In the genomic region with DNA sequence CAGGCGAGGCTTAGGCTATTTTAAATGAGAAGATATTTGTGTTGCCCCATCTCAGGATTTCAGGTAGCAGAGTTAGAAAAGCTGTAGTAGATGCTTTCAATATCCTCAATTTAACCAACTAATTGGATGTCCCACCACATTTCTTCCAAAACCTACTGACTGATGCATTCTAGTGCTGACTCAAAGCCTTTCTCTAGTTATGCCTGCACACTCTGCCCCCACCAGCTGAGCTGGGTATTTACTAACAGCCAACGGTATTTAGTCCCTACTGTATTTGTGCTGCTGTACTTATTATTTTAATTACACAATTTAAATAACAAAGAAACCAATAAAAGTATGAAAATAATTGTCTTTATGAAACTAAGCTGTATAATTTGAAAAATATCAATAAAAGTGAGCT, we compare ENCODE assay signal across 22 cellular contexts.
"Had no signal": no experiment of that assay in that cellular context is flagged by ENCODE, and none has a peak within 500 bp of the region (broad histone marks: within the 10 kb centered on the region; RNA-seq: fewer than 3 reads in every experiment).

No MANE protein-coding gene starts in this region.

- H3K9me3 ChIP-seq: gastrocnemius medialis, lower lobe of right lung, ovary, stomach, thoracic aorta, transverse colon had no signal

- H3K9me3 Mint-ChIP-seq: central memory CD8-positive, alpha-beta T cell; neural crest cell had no signal

- H3K4me1 ChIP-seq: gastrocnemius medialis, left ventricle myocardium inferior, lower lobe of right lung, stomach had no signal

- H3K4me3 ChIP-seq: dorsolateral prefrontal cortex, gastrocnemius medialis, left ventricle myocardium inferior, lower lobe of right lung, ovary, stomach, thoracic aorta, transverse colon had no signal

- H3K36me3 ChIP-seq: gastrocnemius medialis, left ventricle myocardium inferior, lower lobe of right lung, ovary, stomach, thoracic aorta, transverse colon had no signal

- H3K27me3 Mint-ChIP-seq: naive thymus-derived CD8-positive, alpha-beta T cell; progenitor cell of endocrine pancreas had no signal

- ATAC-seq: gastrocnemius medialis; left cardiac atrium; lower lobe of right lung; naive thymus-derived CD8-positive, alpha-beta T cell; right cardiac atrium had no signal

- H3K27ac Mint-ChIP-seq: progenitor cell of endocrine pancreas had no signal

- H3K27ac ChIP-seq: dorsolateral prefrontal cortex, gastrocnemius medialis, left ventricle myocardium inferior, lower lobe of right lung, ovary, stomach, thoracic aorta, transverse colon had no signal

- H3K27me3 ChIP-seq: dorsolateral prefrontal cortex, gastrocnemius medialis, ovary, stomach, transverse colon had no signal

- DNase-seq: cortex of kidney; dorsolateral prefrontal cortex; effector CD8-positive, alpha-beta T cell; gastrocnemius medialis; glutamatergic neuron; kidney; left cardiac atrium; left ventricle myocardium inferior; lower lobe of right lung; naive thymus-derived CD8-positive, alpha-beta T cell; ovary; right cardiac atrium; stimulated activated CD4-positive, alpha-beta T cell treated with anti-CD3 and anti-CD28 coated beads, Interleukin-1b, Interleukin-23, amount 100 ng/mL, for 48 hours; stimulated activated CD4-positive, alpha-beta T cell treated with anti-CD3 and anti-CD28 coated beads, Interleukin-4, amount 100 ng/mL, for 24 hours; stimulated activated naive CD4-positive, alpha-beta T cell; stomach; substantia nigra; transverse colon had no signal

- H3K4me3 Mint-ChIP-seq: central memory CD8-positive, alpha-beta T cell; naive thymus-derived CD8-positive, alpha-beta T cell; neural crest cell had no signal

- H3K4me1 Mint-ChIP-seq: central memory CD8-positive, alpha-beta T cell; neural crest cell had no signal
